ENCODE assay signal across 1 cellular context in genomic region chr9:136399176-136400037, GRCh38.
TF ChIP-seq lines count a peak whose summit lies in the region.

No MANE protein-coding gene starts in this region.

TF ChIP-seq in endothelial cell of umbilical vein, 7 proteins besides CTCF, POLR2A, EP300 and RAD21:
- TF ChIP-seq, protein P1, sequence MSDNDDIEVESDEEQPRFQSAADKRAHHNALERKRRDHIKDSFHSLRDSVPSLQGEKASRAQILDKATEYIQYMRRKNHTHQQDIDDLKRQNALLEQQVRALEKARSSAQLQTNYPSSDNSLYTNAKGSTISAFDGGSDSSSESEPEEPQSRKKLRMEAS (IDR thresholded peaks at IDR 0.05; ENCODE audit: insufficient read depth, insufficient read length) = peak; percentile 11
- TF ChIP-seq POLR2AphosphoS5 (IDR thresholded peaks at IDR 0.05; ENCODE audit: insufficient read depth, low read depth, low read length) = no peak
